In the genomic region with DNA sequence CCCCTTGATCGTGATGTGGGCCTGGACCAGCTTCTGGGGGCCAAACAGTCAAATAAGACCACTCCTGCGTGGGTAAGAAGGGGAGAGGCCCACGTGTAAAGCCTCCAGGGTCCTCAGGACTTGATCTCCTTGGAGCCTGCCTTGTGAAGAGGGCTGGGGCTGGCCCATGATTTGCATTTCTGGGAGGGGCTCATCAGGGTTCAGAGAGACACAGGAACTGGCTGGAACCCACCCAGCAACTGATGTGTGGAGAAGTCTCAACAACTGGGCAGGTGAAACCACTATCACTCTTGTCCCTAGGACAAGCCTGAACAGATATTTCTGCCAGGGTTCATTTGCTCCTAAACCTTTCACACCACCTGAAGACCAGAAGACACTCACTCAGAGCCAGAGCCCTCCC, we compare ENCODE assay signal across 13 cellular contexts.
"Had no signal": no experiment of that assay in that cellular context is flagged by ENCODE, and none has a peak within 500 bp of the region (broad histone marks: within the 10 kb centered on the region; RNA-seq: fewer than 3 reads in every experiment).

No MANE protein-coding gene starts in this region.

- H3K27me3 ChIP-seq: neutrophil, transverse colon had no signal

- H3K4me1 Mint-ChIP-seq: stimulated activated effector memory CD8-positive, alpha-beta T cell treated with anti-CD3 and anti-CD28 coated beads, Interleukin-12 subunit alpha, Interleukin-12 subunit beta, amount 100 ng/mL, for 72 hours had no signal

- H3K27ac Mint-ChIP-seq: activated naive CD4-positive, alpha-beta T cell treated with anti-CD3 and anti-CD28 coated beads, Interleukin-2, amount 50 U/mL, for 72 hours; stimulated activated effector memory CD8-positive, alpha-beta T cell treated with anti-CD3 and anti-CD28 coated beads, Interleukin-12 subunit alpha, Interleukin-12 subunit beta, amount 100 ng/mL, for 72 hours had no signal

- H3K27ac ChIP-seq: neutrophil had no signal

- DNase-seq: activated CD4-positive, alpha-beta T cell treated with anti-CD3 and anti-CD28 coated beads, Interleukin-2, amount 50 U/mL, for 1 hour; activated effector memory CD4-positive, alpha-beta T cell treated with anti-CD3 and anti-CD28 coated beads, Interleukin-2, amount 50 U/mL, for 16 hours; amniotic stem cell; dermis blood vessel endothelial cell; erythroblast; hippocampal formation; small intestine; T-helper 2 cell; transverse colon had no signal

- H3K4me3 Mint-ChIP-seq: stimulated activated effector memory CD8-positive, alpha-beta T cell treated with anti-CD3 and anti-CD28 coated beads, Interleukin-12 subunit alpha, Interleukin-12 subunit beta, amount 100 ng/mL, for 72 hours had no signal

- H3K36me3 ChIP-seq: neutrophil, transverse colon had no signal

- H3K9me3 ChIP-seq: neutrophil, transverse colon had no signal

- H3K36me3 Mint-ChIP-seq: stimulated activated effector memory CD8-positive, alpha-beta T cell treated with anti-CD3 and anti-CD28 coated beads, Interleukin-12 subunit alpha, Interleukin-12 subunit beta, amount 100 ng/mL, for 72 hours had no signal

- H3K4me3 ChIP-seq: transverse colon had no signal

- ATAC-seq: activated naive CD4-positive, alpha-beta T cell treated with anti-CD3 and anti-CD28 coated beads, Interleukin-2, amount 50 U/mL, for 72 hours; right cardiac atrium; stimulated activated effector memory CD8-positive, alpha-beta T cell treated with anti-CD3 and anti-CD28 coated beads, Interleukin-12 subunit alpha, Interleukin-12 subunit beta, amount 100 ng/mL, for 72 hours had no signal
